Comparison of ENCODE assay signal across 26 cellular contexts in genomic region chr1:39826583-39826982, GRCh38. TPM values are rescaled to one million over a fixed set of nuclear protein-coding genes. Genes with fewer than 3 reads are reported as not detected.
DNase-seq lines count a peak whose midpoint lies in the region; ATAC-seq, FAIRE-seq and TF ChIP-seq lines count a peak whose summit lies in the region.
"Had no signal": no experiment of that assay in that cellular context is flagged by ENCODE, and none has a peak within 500 bp of the region (broad histone marks: within the 10 kb centered on the region; RNA-seq: fewer than 3 reads in every experiment).

No MANE protein-coding gene starts in this region.

- no peaks in the 10 kb centered on the region for H3K36me3 ChIP-seq in H7 (replicated peaks; ENCODE audit: control insufficient read depth, insufficient read depth, low read length)
- H3K36me3 ChIP-seq: neutrophil, stomach, upper lobe of left lung had no signal

- intact Hi-C loops in Right ventricle myocardium superior (cut with DNase I) = no loop called here

- peak overlapping the region; percentile 45 for H3K27ac Mint-ChIP-seq in neural crest cell (ENCODE audit: unreplicated experiment)
- H3K27ac Mint-ChIP-seq: activated CD8-positive, alpha-beta memory T cell treated with anti-CD3 and anti-CD28 coated beads, Interleukin-2, amount 10 ng/mL, durations not matched to agents 7 days and 5 days; activated naive CD8-positive, alpha-beta T cell; CD8-positive, alpha-beta memory T cell had no signal

- no peaks in the 10 kb centered on the region for H3K27me3 Mint-ChIP-seq in neural crest cell (ENCODE audit: low read depth)

- peak; percentile 36 for DNase-seq in H7
- DNase-seq in NCI-H1694 treated with DMSO at 0.1 percent for 48 hours (lab: John Stamatoyannopoulos, UW) = peak; percentile 100
- DNase-seq in neural crest cell (ENCODE audit: low read depth, low spot score) = no peak
- DNase-seq in Right ventricle myocardium superior = no peak
- no peak for DNase-seq in OCI-M1 (lab: John Stamatoyannopoulos, UW)
- no peak for DNase-seq in urothelium cell line (ENCODE audit: low spot score)
- DNase-seq: activated CD4-positive, alpha-beta T cell treated with anti-CD3 and anti-CD28 coated beads for 4 hours; activated CD8-positive, alpha-beta memory T cell treated with anti-CD3 and anti-CD28 coated beads, Interleukin-2, amount 10 ng/mL, durations not matched to agents 7 days and 5 days; CD8-positive, alpha-beta memory T cell; effector memory CD8-positive, alpha-beta T cell; NCI-H1436 treated with DMSO at 0.1 percent for 48 hours; NCI-H524; stimulated activated CD4-positive, alpha-beta T cell treated with anti-CD3 and anti-CD28 coated beads, Interleukin-2, amount 100 ng/mL, for 48 hours; stomach; upper lobe of left lung had no signal

- H3K4me1 Mint-ChIP-seq in neural crest cell = peaks cover 7% of the 10 kb centered on the region
- H3K4me1 Mint-ChIP-seq: activated CD8-positive, alpha-beta memory T cell treated with anti-CD3 and anti-CD28 coated beads, Interleukin-2, amount 10 ng/mL, durations not matched to agents 7 days and 5 days; CD8-positive, alpha-beta memory T cell had no signal

- H3K9me3 Mint-ChIP-seq in neural crest cell = peaks cover 2% of the 10 kb centered on the region
- H3K9me3 Mint-ChIP-seq: CD8-positive, alpha-beta memory T cell; effector memory CD8-positive, alpha-beta T cell had no signal

- FAIRE-seq in colon (lab: Jason Lieb, UNC) (peak; percentile 78), urothelium cell line (lab: Jason Lieb, UNC) (no peak)
- FAIRE-seq: astrocyte, HepG2, TTC549 had no signal

- no peak for TF ChIP-seq CTCF in neural crest cell (conservative IDR thresholded peaks at IDR 0.05)

- H3K4me3 ChIP-seq in H7 (ENCODE audit: insufficient read depth, low read depth, low read length) = no peak overlapping the region
- H3K4me3 ChIP-seq: smooth muscle cell, stomach, upper lobe of left lung had no signal

- ATAC-seq in Right ventricle myocardium superior (ENCODE audit: poor library complexity) (no peak), HG02571 (IDR thresholded peaks at IDR 0.05; ENCODE audit: unreplicated experiment) (no peak)
- ATAC-seq: activated CD8-positive, alpha-beta memory T cell treated with anti-CD3 and anti-CD28 coated beads, Interleukin-2, amount 10 ng/mL, durations not matched to agents 7 days and 5 days; effector memory CD8-positive, alpha-beta T cell; Right ventricle myocardium inferior had no signal

- no peak overlapping the region for H3K4me3 Mint-ChIP-seq in neural crest cell
- H3K4me3 Mint-ChIP-seq: activated CD8-positive, alpha-beta memory T cell treated with anti-CD3 and anti-CD28 coated beads, Interleukin-2, amount 10 ng/mL, durations not matched to agents 7 days and 5 days; activated naive CD8-positive, alpha-beta T cell; CD8-positive, alpha-beta memory T cell; effector memory CD8-positive, alpha-beta T cell had no signal

- H3K27me3 ChIP-seq in H7 (ENCODE audit: control insufficient read depth, insufficient read depth, low read length) = no peaks in the 10 kb centered on the region
- H3K27me3 ChIP-seq: stomach, upper lobe of left lung had no signal

- H3K36me3 Mint-ChIP-seq in neural crest cell (ENCODE audit: low read depth) = no peaks in the 10 kb centered on the region
- H3K36me3 Mint-ChIP-seq: activated CD8-positive, alpha-beta memory T cell treated with anti-CD3 and anti-CD28 coated beads, Interleukin-2, amount 10 ng/mL, durations not matched to agents 7 days and 5 days; activated naive CD8-positive, alpha-beta T cell had no signal

RNA-seq across cellular contexts. Expression of gene BMP8B, which starts 37.9 kb away (rescaled TPM):
- 0.24 and 0.37 TPM in 2 replicates for total RNA-seq in H7 (2014; rRNA removed; shearing (Covaris generic))
- total RNA-seq in neural crest cell (1.2 and 1.4 TPM in 2 replicates), Right ventricle myocardium superior (0.27 TPM)
- total RNA-seq: fibroblast of lung, smooth muscle cell had no signal

RNA-seq across cellular contexts. Expression of gene OXCT2, which starts 55.4 kb away (rescaled TPM):
- not detected in 2 replicates for total RNA-seq in H7 (2014; rRNA removed; shearing (Covaris generic))
- 0.75 and 0.77 TPM in 2 replicates for total RNA-seq in neural crest cell
- total RNA-seq in Right ventricle myocardium superior = 0.65 TPM
- total RNA-seq: MCF 10A, smooth muscle cell had no signal

RNA-seq across cellular contexts. Expression of gene TRIT1, which starts 56.7 kb away (rescaled TPM):
- 57.0 and 77.0 TPM in 2 replicates for total RNA-seq in H7 (2014; rRNA removed; shearing (Covaris generic))
- total RNA-seq in neural crest cell = 35.4 and 35.9 TPM in 2 replicates
- 17.1 TPM for total RNA-seq in Right ventricle myocardium superior

Comparison
In these comparisons a context has a peak if more than half of its experiments do, and no peak if none do; other contexts are left out.
1. DNase-seq: peak in H7 (single experiment) and NCI-H1694 treated with DMSO at 0.1 percent for 48 hours (single experiment); none in neural crest cell (single experiment), Right ventricle myocardium superior (single experiment), OCI-M1 (single experiment) and urothelium cell line (single experiment).